ENCODE assay signal across 8 cellular contexts in genomic region chr19:39532233-39533002, GRCh38.
DNase-seq lines count a peak whose midpoint lies in the region; ATAC-seq and TF ChIP-seq lines count a peak whose summit lies in the region.

TSS of gene EID2B (minus strand) at chr19:39532852. CDS start at chr19:39532802, 50 bp downstream.

- peak within 1 kb of the TSS; percentile 64 for H3K27ac ChIP-seq in C4-2B
- peak within 1 kb of the TSS; percentile 76 to 93 for H3K27ac ChIP-seq in coronary artery

- peak; percentile 87 for DNase-seq in GM19240 (ENCODE audit: insufficient read length, low spot score)
- peak; percentile 97 for DNase-seq in NCI-H510A treated with DMSO at 0.1 percent for 48 hours (lab: John Stamatoyannopoulos, UW)
- DNase-seq in activated CD4-positive, alpha-beta T cell treated with anti-CD3 and anti-CD28 coated beads for 4 hours = peak; percentile 94 to 97
- DNase-seq in coronary artery (ENCODE audit: low spot score) = peak; percentile 95
- DNase-seq in left kidney (ENCODE audit: low read depth, low spot score) = peak; percentile 98
- DNase-seq in stimulated activated CD4-positive, alpha-beta T cell treated with anti-CD3 and anti-CD28 coated beads, Interleukin-1b, Interleukin-23, amount 100 ng/mL, for 48 hours = peak; percentile 96

- H3K4me3 ChIP-seq in coronary artery = peak within 1 kb of the TSS; percentile 95

- peak; percentile 67 for ATAC-seq in HG03457 (IDR thresholded peaks at IDR 0.05; ENCODE audit: unreplicated experiment)

- TF ChIP-seq CTCF in C4-2B (conservative IDR thresholded peaks at IDR 0.05) = peak; percentile 99
- TF ChIP-seq CTCF in coronary artery (IDR thresholded peaks at IDR 0.05) = peak; percentile 91

Comparison
In these comparisons a context has a peak if more than half of its experiments do, and no peak if none do; other contexts are left out.
1. Peak in every context shown above with its lines: DNase-seq, ATAC-seq, H3K4me3 ChIP-seq and H3K27ac ChIP-seq.